In genomic region chr17:29293890-29294579, GRCh38 we compare ENCODE assay signal across 8 cellular contexts. TPM values are rescaled to one million over a fixed set of nuclear protein-coding genes. Genes with fewer than 3 reads are reported as not detected.
DNase-seq lines count a peak whose midpoint lies in the region; ATAC-seq and TF ChIP-seq lines count a peak whose summit lies in the region.

Gene NUFIP2, minus strand, starts transcription at chr17:29294148. Its CDS starts 89 bp downstream, at chr17:29294059.

- POLR2A ChIA-PET in activated naive CD8-positive, alpha-beta T cell treated with anti-CD3 and anti-CD28 coated beads, Interleukin-2, amount 10 ng/mL, durations not matched to agents 7 days and 5 days (lab: Charles Lee), result interaction anchor here (0.5 to 2.6 kb wide), 39 partner anchors 8 to 566 kb away, joined by 3 to 28 read pairs (median 3); partner anchors contain the start of genes MYO18A and PHF12

- H3K9me3 Mint-ChIP-seq in activated naive CD8-positive, alpha-beta T cell treated with anti-CD3 and anti-CD28 coated beads, Interleukin-2, amount 10 ng/mL, durations not matched to agents 7 days and 5 days, result no peaks in the 10 kb centered on the region
- H3K9me3 Mint-ChIP-seq in glutamatergic neuron (ENCODE audit: unreplicated experiment), result peaks cover 15% of the 10 kb centered on the region

- H3K4me1 Mint-ChIP-seq in activated naive CD8-positive, alpha-beta T cell treated with anti-CD3 and anti-CD28 coated beads, Interleukin-2, amount 10 ng/mL, durations not matched to agents 7 days and 5 days, result peaks cover 31% of the 10 kb centered on the region
- H3K4me1 Mint-ChIP-seq in glutamatergic neuron (ENCODE audit: low read depth, unreplicated experiment), result peaks cover 17% of the 10 kb centered on the region

- H3K27ac ChIP-seq in SU-DHL-6 (ENCODE audit: low read depth, low read length) (peak within 1 kb of the TSS; percentile 91), osteoblast (ENCODE audit: low read depth, low read length) (peak within 1 kb of the TSS; percentile 79), thoracic aorta (peak within 1 kb of the TSS; percentile 94 to 99)

- peaks cover 45% of the 10 kb centered on the region for H3K79me2 ChIP-seq in SU-DHL-6 (ENCODE audit: insufficient read depth, low read length)
- H3K79me2 ChIP-seq in osteoblast (ENCODE audit: insufficient read depth, low read length), result peaks cover 45% of the 10 kb centered on the region

- peak; percentile 94 for DNase-seq in NCI-H128 (lab: John Stamatoyannopoulos, UW; ENCODE audit: unreplicated experiment)
- peak; percentile 96 for DNase-seq in activated naive CD8-positive, alpha-beta T cell treated with anti-CD3 and anti-CD28 coated beads, Interleukin-2, amount 10 ng/mL, durations not matched to agents 7 days and 5 days
- peak; percentile 98 for DNase-seq in glutamatergic neuron
- peak; percentile 99 for DNase-seq in osteoblast (ENCODE audit: insufficient read length, low spot score, missing footprints)
- peak; percentile 95 for DNase-seq in thoracic aorta (ENCODE audit: low spot score)

- H2AFZ ChIP-seq in SU-DHL-6 (ENCODE audit: low read depth, low read length, severe bottlenecking) (peak within 1 kb of the TSS; percentile 78), osteoblast (ENCODE audit: low read length) (peak within 1 kb of the TSS; percentile 93)

- H3K9ac ChIP-seq in SU-DHL-6 (ENCODE audit: low read length), result peak within 1 kb of the TSS; percentile 94

- peak within 1 kb of the TSS; percentile 100 for H3K27ac Mint-ChIP-seq in activated naive CD8-positive, alpha-beta T cell treated with anti-CD3 and anti-CD28 coated beads, Interleukin-2, amount 10 ng/mL, durations not matched to agents 7 days and 5 days
- peak within 1 kb of the TSS; percentile 99 for H3K27ac Mint-ChIP-seq in glutamatergic neuron (ENCODE audit: unreplicated experiment)

- peak; percentile 99 for TF ChIP-seq POLR2A in GM10847 (IDR thresholded peaks at IDR 0.05; ENCODE audit: extremely low read depth, insufficient read length)

- H4K20me1 ChIP-seq in SU-DHL-6 (ENCODE audit: low read depth, low read length) (peaks cover 29% of the 10 kb centered on the region), osteoblast (ENCODE audit: insufficient read depth, low read length) (peaks cover 40% of the 10 kb centered on the region)

- TF ChIP-seq CTCF in SU-DHL-6 (IDR thresholded peaks at IDR 0.05; ENCODE audit: insufficient read depth, low read length, poor library complexity, severe bottlenecking) (no peak), glutamatergic neuron (IDR thresholded peaks at IDR 0.05; ENCODE audit: partially characterized antibody, unreplicated experiment) (no peak), osteoblast (IDR thresholded peaks at IDR 0.05; ENCODE audit: extremely low read depth, low read depth, low read length) (no peak), thoracic aorta (IDR thresholded peaks at IDR 0.05) (no peak)

- peaks cover 10% of the 10 kb centered on the region for H3K36me3 ChIP-seq in SU-DHL-6 (ENCODE audit: low read length)
- H3K36me3 ChIP-seq in osteoblast (ENCODE audit: insufficient read depth, low read length), result peaks cover 10% of the 10 kb centered on the region
- no peaks in the 10 kb centered on the region for H3K36me3 ChIP-seq in thoracic aorta

- ATAC-seq in HG02678 (IDR thresholded peaks at IDR 0.05; ENCODE audit: unreplicated experiment), result peak; percentile 85
- peak; percentile 89 for ATAC-seq in activated naive CD8-positive, alpha-beta T cell treated with anti-CD3 and anti-CD28 coated beads, Interleukin-2, amount 10 ng/mL, durations not matched to agents 7 days and 5 days (ENCODE audit: low read depth)
- peak; percentile 92 for ATAC-seq in thoracic aorta (ENCODE audit: insufficient number of reproducible peaks, low FRiP score, low read depth)

- peaks cover 19% of the 10 kb centered on the region for H3K36me3 Mint-ChIP-seq in activated naive CD8-positive, alpha-beta T cell treated with anti-CD3 and anti-CD28 coated beads, Interleukin-2, amount 10 ng/mL, durations not matched to agents 7 days and 5 days
- no peaks in the 10 kb centered on the region for H3K36me3 Mint-ChIP-seq in glutamatergic neuron (ENCODE audit: unreplicated experiment)

- H3K4me2 ChIP-seq in SU-DHL-6 (ENCODE audit: low read depth, low read length, poor library complexity, severe bottlenecking), result peak within 1 kb of the TSS; percentile 97
- H3K4me2 ChIP-seq in osteoblast (ENCODE audit: insufficient read depth, low read length), result peak within 1 kb of the TSS; percentile 78

- peaks cover 3% of the 10 kb centered on the region for H3K27me3 Mint-ChIP-seq in activated naive CD8-positive, alpha-beta T cell treated with anti-CD3 and anti-CD28 coated beads, Interleukin-2, amount 10 ng/mL, durations not matched to agents 7 days and 5 days
- peaks cover 8% of the 10 kb centered on the region for H3K27me3 Mint-ChIP-seq in glutamatergic neuron (ENCODE audit: unreplicated experiment)

- H3F3A ChIP-seq in SU-DHL-6 (ENCODE audit: insufficient read depth), result peaks cover 38% of the 10 kb centered on the region

- H3K4me3 ChIP-seq in SU-DHL-6 (ENCODE audit: insufficient read depth, low read length, poor library complexity, severe bottlenecking) (peak within 1 kb of the TSS; percentile 94), osteoblast (ENCODE audit: insufficient read depth, low read length) (peak within 1 kb of the TSS; percentile 98), thoracic aorta (peak within 1 kb of the TSS; percentile 78)

- H3K4me1 ChIP-seq in osteoblast (ENCODE audit: insufficient read depth, low read length) (peaks cover 25% of the 10 kb centered on the region), thoracic aorta (ENCODE audit: control insufficient read depth in 1 of 2, low read depth in 2 of 2) (peaks cover 18 to 32% of the 10 kb centered on the region in 2 donors)

- H3K4me3 Mint-ChIP-seq in activated naive CD8-positive, alpha-beta T cell treated with anti-CD3 and anti-CD28 coated beads, Interleukin-2, amount 10 ng/mL, durations not matched to agents 7 days and 5 days, result peak within 1 kb of the TSS; percentile 99
- H3K4me3 Mint-ChIP-seq in glutamatergic neuron (ENCODE audit: unreplicated experiment), result peak within 1 kb of the TSS; percentile 100

- no peaks in the 10 kb centered on the region for H3K9me2 ChIP-seq in SU-DHL-6 (replicated peaks; ENCODE audit: insufficient read depth, low read length)

- H3K9me3 ChIP-seq in SU-DHL-6 (ENCODE audit: insufficient read depth, low read length) (no peaks in the 10 kb centered on the region), osteoblast (ENCODE audit: low read depth, low read length) (no peaks in the 10 kb centered on the region), thoracic aorta (no peaks in the 10 kb centered on the region)

- H3K27me3 ChIP-seq in SU-DHL-6 (ENCODE audit: low read length), result no peaks in the 10 kb centered on the region
- no peaks in the 10 kb centered on the region for H3K27me3 ChIP-seq in osteoblast (ENCODE audit: insufficient read depth, low read length)
- no peaks in the 10 kb centered on the region for H3K27me3 ChIP-seq in thoracic aorta (replicated peaks; ENCODE audit: insufficient read depth)

RNA-seq across cellular contexts. Expression of gene NUFIP2, which starts in this region (rescaled TPM):
- total RNA-seq in activated naive CD8-positive, alpha-beta T cell treated with anti-CD3 and anti-CD28 coated beads, Interleukin-2, amount 10 ng/mL, durations not matched to agents 7 days and 5 days, result 10 to 100 TPM; 64.7 to 68.4 TPM
- 51.0 TPM for total RNA-seq in glutamatergic neuron (ENCODE audit: unreplicated experiment)
- total RNA-seq in osteoblast, result 51.6 and 56.8 TPM in 2 replicates
- total RNA-seq in thoracic aorta, result 10 to 100 TPM; 39.7 to 65.8 TPM

Comparison
In these comparisons a context has a peak if more than half of its experiments do, and no peak if none do; other contexts are left out.
1. Peak in every context shown above with its lines: DNase-seq, ATAC-seq, H3K4me3 ChIP-seq and H3K27ac ChIP-seq.